ENCODE assay signal across 6 cellular contexts in genomic region chr11:65539401-65540289, GRCh38. TPM values are rescaled to one million over a fixed set of nuclear protein-coding genes. Genes with fewer than 3 reads are reported as not detected.
DNase-seq lines count a peak whose midpoint lies in the region; ATAC-seq and TF ChIP-seq lines count a peak whose summit lies in the region.

No MANE protein-coding gene starts in this region.

- H3K9me3 Mint-ChIP-seq in activated CD4-positive, alpha-beta memory T cell treated with anti-CD3 and anti-CD28 coated beads for 36 hours = no peaks in the 10 kb centered on the region

- TF ChIP-seq POLR2A in lower leg skin (IDR thresholded peaks at IDR 0.05) = no peak

- H3K27ac Mint-ChIP-seq in activated CD4-positive, alpha-beta memory T cell treated with anti-CD3 and anti-CD28 coated beads for 36 hours = peak overlapping the region; percentile 87

- POLR2A ChIA-PET in activated CD4-positive, alpha-beta memory T cell treated with anti-CD3 and anti-CD28 coated beads for 36 hours (lab: Charles Lee) = interaction anchor here (0.8 to 3.3 kb wide), 15 partner anchors 11 to 116 kb away, joined by 3 to 17 read pairs (median 6); partner anchors contain the start of genes EHBP1L1, FAM89B, MALAT1 and NEAT1

- CTCF ChIA-PET in activated CD4-positive, alpha-beta memory T cell treated with anti-CD3 and anti-CD28 coated beads for 36 hours (lab: Charles Lee) = interaction anchor here (0.6 to 10.8 kb wide), 22 partner anchors 9 to 152 kb away, joined by 3 to 176 read pairs (median 8); partner anchors contain the start of genes EHBP1L1, FAM89B, FRMD8 and KCNK7

- ATAC-seq in HG02852 (IDR thresholded peaks at IDR 0.05; ENCODE audit: unreplicated experiment) (peak; percentile 57), GM18519 (IDR thresholded peaks at IDR 0.05; ENCODE audit: low FRiP score, unreplicated experiment) (no peak)

- no peak for DNase-seq in activated CD4-positive, alpha-beta memory T cell treated with anti-CD3 and anti-CD28 coated beads for 36 hours
- peak in 1 of 2 donors; percentile 93 for DNase-seq in lower leg skin (ENCODE audit: low spot score in 2 of 2)
- DNase-seq in T1000 (lab: John Stamatoyannopoulos, UW) = no peak

- H3K27me3 Mint-ChIP-seq in activated CD4-positive, alpha-beta memory T cell treated with anti-CD3 and anti-CD28 coated beads for 36 hours = no peaks in the 10 kb centered on the region

- H3K4me3 Mint-ChIP-seq in activated CD4-positive, alpha-beta memory T cell treated with anti-CD3 and anti-CD28 coated beads for 36 hours = peak overlapping the region; percentile 79

- peaks cover 11% of the 10 kb centered on the region for H3K4me1 Mint-ChIP-seq in activated CD4-positive, alpha-beta memory T cell treated with anti-CD3 and anti-CD28 coated beads for 36 hours (ENCODE audit: low read depth)

- WGBS in lower leg skin, 2 donors = 40 to 42% methylated on average over 35 to 55 of the region's 90 CpGs

- peak overlapping the region; percentile 63; the same call in 1 of the 2 replicates for H3K4me3 ChIP-seq in GM08714 (ENCODE audit: low read length)
- peak overlapping the region; percentile 15 for H3K4me3 ChIP-seq in lower leg skin (ENCODE audit: low read depth, poor library complexity, severe bottlenecking)

- intact Hi-C loops in activated CD4-positive, alpha-beta memory T cell treated with anti-CD3 and anti-CD28 coated beads for 36 hours (cut with micrococcal nuclease) = loop anchor here (1.0 to 2.0 kb wide), 5 partner anchors 17 to 75 kb away; partner anchors contain the start of genes MAP3K11 and ZNRD2
- intact Hi-C loops in lower leg skin (cut with DNase I; ENCODE audit: low total_unique reads) = no loop called here

- H3K36me3 Mint-ChIP-seq in activated CD4-positive, alpha-beta memory T cell treated with anti-CD3 and anti-CD28 coated beads for 36 hours = peaks cover 12% of the 10 kb centered on the region

- TF ChIP-seq CTCF in lower leg skin (IDR thresholded peaks at IDR 0.05) = no peak

RNA-seq across cellular contexts. Expression of gene SCYL1, which starts 14.8 kb away (rescaled TPM):
- 10 to 100 TPM; 67.8 to 69.8 TPM for total RNA-seq in activated CD4-positive, alpha-beta memory T cell treated with anti-CD3 and anti-CD28 coated beads for 36 hours
- 100 to 1,000 TPM in 1 of 4 donors, 10 to 100 TPM in 3; 73.1 to 103 (median 89.5) TPM for total RNA-seq in lower leg skin

RNA-seq across cellular contexts. Expression of gene LTBP3, which starts 18.5 kb away (rescaled TPM):
- 10 to 100 TPM; 60.7 to 63.3 TPM for total RNA-seq in activated CD4-positive, alpha-beta memory T cell treated with anti-CD3 and anti-CD28 coated beads for 36 hours
- 100 to 1,000 TPM in 2 of 4 donors, 10 to 100 TPM in 2; 71.9 to 113 (median 100) TPM for total RNA-seq in lower leg skin

RNA-seq across cellular contexts. Expression of gene ZNRD2, which starts 30.6 kb away (rescaled TPM):
- 10 to 100 TPM; 48.1 to 51.1 TPM for total RNA-seq in activated CD4-positive, alpha-beta memory T cell treated with anti-CD3 and anti-CD28 coated beads for 36 hours
- total RNA-seq in lower leg skin = 10 to 100 TPM; 41.9 to 62.9 (median 50.6) TPM

RNA-seq across cellular contexts. Expression of gene FAM89B, which starts 32.7 kb away (rescaled TPM):
- 10 to 100 TPM; 25.3 to 28.3 TPM for total RNA-seq in activated CD4-positive, alpha-beta memory T cell treated with anti-CD3 and anti-CD28 coated beads for 36 hours
- 10 to 100 TPM; 57.8 to 73.3 (median 61.2) TPM for total RNA-seq in lower leg skin

RNA-seq across cellular contexts. Expression of gene EHBP1L1, which starts 36.2 kb away (rescaled TPM):
- 100 to 1,000 TPM; 137 to 141 TPM for total RNA-seq in activated CD4-positive, alpha-beta memory T cell treated with anti-CD3 and anti-CD28 coated beads for 36 hours
- 10 to 100 TPM; 40.5 to 71.0 (median 57.3) TPM for total RNA-seq in lower leg skin
